In the genomic region with DNA sequence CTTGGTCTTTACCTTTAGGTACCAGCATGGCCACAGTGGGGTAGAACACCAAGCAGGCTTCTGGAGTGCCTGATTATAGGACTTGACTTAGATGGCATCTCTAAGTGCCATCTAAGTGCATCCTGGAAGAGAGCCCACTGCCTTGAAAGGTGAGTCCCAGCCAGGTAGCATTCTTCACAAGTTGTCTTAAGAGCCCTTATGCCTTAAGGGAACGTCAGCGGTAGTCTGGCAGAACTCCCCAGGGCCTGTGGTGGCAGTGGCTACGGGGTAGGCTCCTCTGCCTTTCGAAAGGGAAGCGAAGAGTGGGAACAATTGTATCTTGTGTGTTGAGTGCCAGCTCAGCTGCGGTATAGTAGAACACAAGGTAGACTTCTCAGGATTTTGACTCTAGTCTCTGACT, we compare ENCODE assay signal across 29 cellular contexts.
"Had no signal": no experiment of that assay in that cellular context is flagged by ENCODE, and none has a peak within 500 bp of the region (broad histone marks: within the 10 kb centered on the region; RNA-seq: fewer than 3 reads in every experiment).

No MANE protein-coding gene starts in this region.

- H3K36me3 ChIP-seq: adrenal gland, ascending aorta, breast epithelium, cardiac muscle cell, WERI-Rb-1 had no signal

- H3K9me3 ChIP-seq: adrenal gland had no signal

- H3K27ac ChIP-seq: adrenal gland, ascending aorta, breast epithelium, cardiac muscle cell, coronary artery, dorsolateral prefrontal cortex, WERI-Rb-1 had no signal

- H3K4me1 ChIP-seq: adrenal gland, ascending aorta, breast epithelium had no signal

- H3K4me3 ChIP-seq: adrenal gland, ascending aorta, breast epithelium, cardiac muscle cell, coronary artery, dorsolateral prefrontal cortex had no signal

- H3K27me3 ChIP-seq: adrenal gland, ascending aorta, breast epithelium, cardiac muscle cell had no signal

- FAIRE-seq: frontal cortex had no signal

- ATAC-seq: activated CD4-positive, CD25-positive, alpha-beta regulatory T cell treated with anti-CD3 and anti-CD28 coated beads, Interleukin-2, amount 50 U/mL, for 24 hours; activated CD8-positive, alpha-beta T cell treated with anti-CD3 and anti-CD28 coated beads for 36 hours; activated naive CD8-positive, alpha-beta T cell treated with anti-CD3 and anti-CD28 coated beads, Interleukin-2, amount 50 U/mL, for 24 hours; esophagus mucosa; T-helper 17 cell had no signal

- DNase-seq: activated B cell treated with CpG ODN at 0.5 μM for 24 hours; activated CD4-positive, alpha-beta T cell treated with anti-CD3 and anti-CD28 coated beads for 48 hours; activated CD4-positive, alpha-beta T cell treated with anti-CD3 and anti-CD28 coated beads, Interleukin-2, amount 50 U/mL, for 1 hour; activated CD4-positive, alpha-beta T cell treated with anti-CD3 and anti-CD28 coated beads, Interleukin-2, amount 50 U/mL, for 48 hours; activated CD8-positive, alpha-beta memory T cell treated with anti-CD3 and anti-CD28 coated beads for 24 hours; activated CD8-positive, alpha-beta T cell treated with anti-CD3 and anti-CD28 coated beads for 36 hours; activated effector memory CD4-positive, alpha-beta T cell treated with anti-CD3 and anti-CD28 coated beads, Interleukin-2, amount 50 U/mL, for 16 hours; activated naive CD4-positive, alpha-beta T cell treated with anti-CD3 and anti-CD28 coated beads for 36 hours; activated naive CD8-positive, alpha-beta T cell treated with anti-CD3 and anti-CD28 coated beads for 36 hours; activated naive CD8-positive, alpha-beta T cell treated with anti-CD3 and anti-CD28 coated beads, Interleukin-2, amount 50 U/mL, for 24 hours; activated T-cell treated with anti-CD3 and anti-CD28 coated beads, Interleukin-2, amount 50 U/mL, for 1 hour; activated T-cell treated with anti-CD3 and anti-CD28 coated beads, Interleukin-2, amount 50 U/mL, for 48 hours; adrenal gland; amygdala; dorsolateral prefrontal cortex; effector memory CD4-positive, alpha-beta T cell; endodermal cell; foreskin fibroblast; head of caudate nucleus; T-helper 17 cell; T1000; WERI-Rb-1 had no signal
